In genomic region chr6:158021814-158022748, GRCh38 we compare ENCODE assay signal across 31 cellular contexts. TPM values are rescaled to one million over a fixed set of nuclear protein-coding genes. Genes with fewer than 3 reads are reported as not detected.
A peak's percentile ranks its signal among the peaks of the same experiment; 100 is the strongest.
DNase-seq lines count a peak whose midpoint lies in the region; ATAC-seq and TF ChIP-seq lines count a peak whose summit lies in the region.
"Had no signal": no experiment of that assay in that cellular context is flagged by ENCODE, and none has a peak within 500 bp of the region (broad histone marks: within the 10 kb centered on the region; RNA-seq: fewer than 3 reads in every experiment).

No MANE protein-coding gene starts in this region.

- peaks cover 2% of the 10 kb centered on the region for H3K79me1 ChIP-seq in neuronal stem cell (ENCODE audit: low read depth, low read length)

- no peak overlapping the region for H2BK12ac ChIP-seq in neuronal stem cell (ENCODE audit: low read length)

- no peaks in the 10 kb centered on the region for H3K27me3 Mint-ChIP-seq in chondrocyte (ENCODE audit: low read depth)
- no peaks in the 10 kb centered on the region for H3K27me3 Mint-ChIP-seq in T-cell
- H3K27me3 Mint-ChIP-seq: activated CD4-positive, alpha-beta T cell treated with anti-CD3 and anti-CD28 coated beads, Interleukin-2, amount 10 ng/mL, durations not matched to agents 7 days and 5 days; activated naive CD8-positive, alpha-beta T cell; stimulated activated memory B cell treated with anti-CD40 and anti-IgM and Interleukin-4, amounts not matched to agents 10 μg/mL and 1 μg/mL and 100 μg/mL, for 72 hours had no signal

- ATAC-seq in Right ventricle myocardium superior (ENCODE audit: poor library complexity) (no peak), heart right ventricle (no peak), HG03521 (IDR thresholded peaks at IDR 0.05; ENCODE audit: unreplicated experiment) (no peak), T-cell (replicated peaks in 1 of 4) (no peak), gastrocnemius medialis (no peak)
- ATAC-seq: left lung; natural killer cell; right cardiac atrium; stimulated activated memory B cell treated with anti-CD40 and anti-IgM and Interleukin-4, amounts not matched to agents 10 μg/mL and 1 μg/mL and 100 μg/mL, for 72 hours had no signal

- peak overlapping the region; percentile 76 for H3K18ac ChIP-seq in neuronal stem cell (ENCODE audit: low read length)

- TF ChIP-seq CTCF in heart right ventricle (IDR thresholded peaks at IDR 0.05) (no peak), chondrocyte (IDR thresholded peaks at IDR 0.05) (no peak), gastrocnemius medialis (IDR thresholded peaks at IDR 0.05 in 4 of 5, conservative IDR thresholded peaks at IDR 0.05 in 1 of 5) (no peak)

- H2BK15ac ChIP-seq in neuronal stem cell (ENCODE audit: low read length) = no peak overlapping the region

- no peak overlapping the region for H2BK5ac ChIP-seq in neuronal stem cell (ENCODE audit: low read length)

- no peak overlapping the region for H2BK120ac ChIP-seq in neuronal stem cell (ENCODE audit: low read depth, low read length)

- no peak overlapping the region for H4K8ac ChIP-seq in neuronal stem cell (ENCODE audit: low read depth, low read length)

- no peak for TF ChIP-seq POLR2A in gastrocnemius medialis (IDR thresholded peaks at IDR 0.05)

- H3K9me3 ChIP-seq in heart right ventricle (no peaks in the 10 kb centered on the region), neuronal stem cell (replicated peaks in 1 of 2; ENCODE audit: control insufficient read depth in 2 of 2, insufficient read depth in 1 of 2, low read depth in 1 of 2, low read length in 2 of 2) (no peaks in the 10 kb centered on the region), gastrocnemius medialis (no peaks in the 10 kb centered on the region)
- H3K9me3 ChIP-seq: ascending aorta, left lung, MG63, testis, uterus had no signal

- H3K4me1 Mint-ChIP-seq in chondrocyte (ENCODE audit: low read depth) = peaks cover 64% of the 10 kb centered on the region
- peaks cover 15 to 23% (median 18%) of the 10 kb centered on the region in 3 donors for H3K4me1 Mint-ChIP-seq in T-cell

- CTCF ChIA-PET in T-cell (lab: Charles Lee) = interaction anchor here in 1 of 2 donors (0.6 kb wide), 1 partner anchor 22 kb away, joined by 3 read pairs; no protein-coding TSS in a partner anchor

- no peak overlapping the region for H3K4me3 Mint-ChIP-seq in chondrocyte (ENCODE audit: unreplicated experiment)
- H3K4me3 Mint-ChIP-seq in T-cell = no peak overlapping the region
- H3K4me3 Mint-ChIP-seq: activated CD4-positive, alpha-beta T cell treated with anti-CD3 and anti-CD28 coated beads, Interleukin-2, amount 10 ng/mL, durations not matched to agents 7 days and 5 days; activated naive CD8-positive, alpha-beta T cell; activated T-helper 1 cell treated with anti-CD3 and anti-CD28 coated beads, Interleukin-12 subunit alpha, Interleukin-12 subunit beta, Interleukin-2, Interleukin-4 antibody, amounts not matched to agents 30 ng/mL and 10 ng/mL and 1 ng/mL, durations not matched to agents 14 hours and 24 hours and 36 hours; natural killer cell; stimulated activated memory B cell treated with anti-CD40 and anti-IgM and Interleukin-4, amounts not matched to agents 10 μg/mL and 1 μg/mL and 100 μg/mL, for 72 hours had no signal

- no peaks in the 10 kb centered on the region for H3K9me3 Mint-ChIP-seq in chondrocyte (ENCODE audit: low read depth)
- no peaks in the 10 kb centered on the region for H3K9me3 Mint-ChIP-seq in T-cell
- H3K9me3 Mint-ChIP-seq: activated CD4-positive, alpha-beta T cell treated with anti-CD3 and anti-CD28 coated beads, Interleukin-2, amount 10 ng/mL, durations not matched to agents 7 days and 5 days; activated T-helper 1 cell treated with anti-CD3 and anti-CD28 coated beads, Interleukin-12 subunit alpha, Interleukin-12 subunit beta, Interleukin-2, Interleukin-4 antibody, amounts not matched to agents 30 ng/mL and 10 ng/mL and 1 ng/mL, durations not matched to agents 14 hours and 24 hours and 36 hours; natural killer cell; stimulated activated memory B cell treated with anti-CD40 and anti-IgM and Interleukin-4, amounts not matched to agents 10 μg/mL and 1 μg/mL and 100 μg/mL, for 72 hours had no signal

- no peak overlapping the region for H3K4me2 ChIP-seq in neuronal stem cell (ENCODE audit: insufficient read depth, low read length, poor library complexity, severe bottlenecking)
- H3K4me2 ChIP-seq: PC-9 had no signal

- H4K91ac ChIP-seq in neuronal stem cell (ENCODE audit: low read depth, low read length, poor library complexity) = no peak overlapping the region

- DNase-seq in Right ventricle myocardium superior (peak; percentile 29), heart right ventricle (no peak), chondrocyte (ENCODE audit: low spot score) (peak; percentile 86), neuronal stem cell (ENCODE audit: low spot score) (no peak), T-cell (no peak), gastrocnemius medialis (no peak)
- DNase-seq in activated CD4-positive, alpha-beta T cell treated with anti-CD3 and anti-CD28 coated beads, Interleukin-2, amount 50 U/mL, for 48 hours = no peak
- DNase-seq: activated CD4-positive, alpha-beta T cell treated with anti-CD3 and anti-CD28 coated beads, Interleukin-2, amount 10 ng/mL, durations not matched to agents 7 days and 5 days; activated CD8-positive, alpha-beta memory T cell treated with anti-CD3 and anti-CD28 coated beads, Interleukin-2, amount 50 U/mL, for 4 hours; DMS153; KBM-7; MG63; natural killer cell; NCI-H1105 treated with DMSO at 0.1 percent for 48 hours; NCI-H2029; NCI-H526; PC-9; SHP77; stimulated activated CD4-positive, alpha-beta T cell treated with anti-CD3 and anti-CD28 coated beads, Interleukin-2, amount 100 ng/mL, for 48 hours; T1000; testis; uterus had no signal

- no peak overlapping the region for H2AFZ ChIP-seq in neuronal stem cell (ENCODE audit: low read length)
- H2AFZ ChIP-seq: parathyroid adenoma, PC-9 had no signal

- H3K4me3 ChIP-seq in heart right ventricle (no peak overlapping the region), neuronal stem cell (ENCODE audit: low read length in 2 of 2) (no peak overlapping the region), gastrocnemius medialis (no peak overlapping the region)
- H3K4me3 ChIP-seq: ascending aorta, cardiac muscle cell, left lung, MG63, PC-9, testis, uterus had no signal

- H3K27me3 ChIP-seq in heart right ventricle (no peaks in the 10 kb centered on the region), neuronal stem cell (ENCODE audit: control insufficient read depth in 3 of 3, insufficient read depth in 3 of 3, low read depth in 1 of 3, low read length in 3 of 3) (no peaks in the 10 kb centered on the region), gastrocnemius medialis (no peaks in the 10 kb centered on the region)
- H3K27me3 ChIP-seq: ascending aorta, cardiac muscle cell, left lung, MG63, testis, uterus had no signal

- peaks cover 9 to 61% (median 45%) of the 10 kb centered on the region in 9 donors for H3K4me1 ChIP-seq in heart right ventricle
- peaks cover 7 to 10% of the 10 kb centered on the region in 2 donors for H3K4me1 ChIP-seq in neuronal stem cell (ENCODE audit: control insufficient read depth in 2 of 2, insufficient read depth in 1 of 2, low read depth in 1 of 2, low read length in 2 of 2)
- H3K4me1 ChIP-seq in gastrocnemius medialis = peaks cover 8% of the 10 kb centered on the region in 2 donors
- H3K4me1 ChIP-seq: parathyroid adenoma had no signal

- intact Hi-C loops in Right ventricle myocardium superior (cut with DNase I) = no loop called here
- intact Hi-C loops in heart right ventricle (cut with DNase I) = no loop called here
- intact Hi-C loops in gastrocnemius medialis (cut with DNase I; ENCODE audit: low total_unique reads) = no loop called here

- no peak overlapping the region for H3K14ac ChIP-seq in neuronal stem cell (ENCODE audit: low read length)

- H3K36me3 Mint-ChIP-seq in chondrocyte (ENCODE audit: low read depth) = peaks cover 12% of the 10 kb centered on the region
- H3K36me3 Mint-ChIP-seq in T-cell = peaks cover 21% of the 10 kb centered on the region
- H3K36me3 Mint-ChIP-seq: natural killer cell had no signal

- H3K23ac ChIP-seq in neuronal stem cell (ENCODE audit: low read depth, low read length, poor library complexity) = no peak overlapping the region

- H3K36me3 ChIP-seq in heart right ventricle (peaks cover 0 to 8% (median 0%) of the 10 kb centered on the region in 9 donors), neuronal stem cell (replicated peaks in 1 of 2; ENCODE audit: control insufficient read depth in 2 of 2, insufficient read depth in 2 of 2, low read length in 2 of 2) (peaks cover 3 to 4% of the 10 kb centered on the region in 2 donors), gastrocnemius medialis (no peaks in the 10 kb centered on the region)
- H3K36me3 ChIP-seq: cardiac muscle cell, uterus had no signal

- no peak overlapping the region for H3K27ac Mint-ChIP-seq in chondrocyte (ENCODE audit: unreplicated experiment)
- peak overlapping the region in 1 of 2 donors; percentile 28 for H3K27ac Mint-ChIP-seq in T-cell
- H3K27ac Mint-ChIP-seq: activated CD4-positive, alpha-beta T cell treated with anti-CD3 and anti-CD28 coated beads, Interleukin-2, amount 10 ng/mL, durations not matched to agents 7 days and 5 days; activated T-helper 1 cell treated with anti-CD3 and anti-CD28 coated beads, Interleukin-12 subunit alpha, Interleukin-12 subunit beta, Interleukin-2, Interleukin-4 antibody, amounts not matched to agents 30 ng/mL and 10 ng/mL and 1 ng/mL, durations not matched to agents 14 hours and 24 hours and 36 hours had no signal

- H3K9ac ChIP-seq in neuronal stem cell (ENCODE audit: low read depth, low read length, poor library complexity) = no peak overlapping the region
- H3K9ac ChIP-seq: parathyroid adenoma had no signal

- 92 to 95% methylated on average over 14 of the region's 14 CpGs for WGBS in heart right ventricle, 2 donors
- WGBS in neuronal stem cell (ENCODE audit: extremely low coverage in 2 of 2, insufficient read length in 2 of 2, insufficient replicate concordance in 1 of 2), 2 donors = no CpG with 5 or more reads among the region's 14 CpGs

- no peak overlapping the region for H2AK5ac ChIP-seq in neuronal stem cell (ENCODE audit: low read depth, low read length)

- peak overlapping the region in 1 of 10 donors; percentile 59 for H3K27ac ChIP-seq in heart right ventricle
- H3K27ac ChIP-seq in neuronal stem cell (replicated peaks; ENCODE audit: low read length) = no peak overlapping the region
- H3K27ac ChIP-seq in gastrocnemius medialis = no peak overlapping the region
- H3K27ac ChIP-seq: ascending aorta, cardiac muscle cell, left lung, parathyroid adenoma, PC-9, testis, uterus had no signal

- no peak overlapping the region for H3K4ac ChIP-seq in neuronal stem cell (ENCODE audit: low read length)

- POLR2A ChIA-PET in T-cell (lab: Charles Lee) = no interaction called here

- in situ Hi-C loops in gastrocnemius medialis (cut with MboI; ENCODE audit: low sequenced_read_pairs in 4 of 4) = no loop called here

RNA-seq across cellular contexts. Expression of gene SYNJ2, which starts 40.4 kb away (rescaled TPM):
- total RNA-seq in Right ventricle myocardium superior (14.0 TPM), heart right ventricle (10 to 100 TPM; 14.0 to 27.8 (median 19.6) TPM), chondrocyte (29.2 to 54.5 TPM (median 53.1 TPM) in 3 replicates), T-cell (10 to 100 TPM; 20.0 to 37.0 (median 22.3) TPM), gastrocnemius medialis (10 to 100 TPM in 1 of 4 donors, 1 to 10 TPM in 3; 3.9 to 17.0 (median 7.0) TPM)
- 10 to 100 TPM; 14.5 to 17.6 TPM for polyA plus RNA-seq in heart right ventricle
- polyA plus RNA-seq in neuronal stem cell (2013, experiment 1 of 2) = 1.8 TPM
- polyA plus RNA-seq in neuronal stem cell (2013, experiment 2 of 2) = 1.9 TPM

Comparison
In these comparisons a context has a peak if more than half of its experiments do, and no peak if none do; other contexts are left out.
1. DNase-seq: peak in Right ventricle myocardium superior (single experiment) and chondrocyte (single experiment); none in heart right ventricle (0 of 2), neuronal stem cell (single experiment), activated CD4-positive, alpha-beta T cell treated with anti-CD3 and anti-CD28 coated beads, Interleukin-2, amount 50 U/mL, for 48 hours (0 of 2), T-cell (0 of 34) and gastrocnemius medialis (0 of 2).